ENCODE assay signal across 1 cellular context in genomic region chr7:44200699-44201461, GRCh38.
TF ChIP-seq lines count a peak whose summit lies in the region.

YKT6 (plus strand) TSS chr7:44200978; CDS start chr7:44201136, 158 bp downstream.

TF ChIP-seq in GM12878, 131 proteins besides CTCF, POLR2A, EP300 and RAD21 (continued from another document and continues in another):
- TF ChIP-seq PBX3 (IDR thresholded peaks at IDR 0.05; ENCODE audit: insufficient replicate concordance, low read depth, low read length) (no peak), SPI1 (IDR thresholded peaks at IDR 0.05; ENCODE audit: borderline replicate concordance, insufficient read depth, low read depth, low read length) (peak; percentile 49; the same call in 1 of the 2 replicates), PKNOX1 (IDR thresholded peaks at IDR 0.05) (peak; percentile 41), POU2F2 (IDR thresholded peaks at IDR 0.05; ENCODE audit: borderline replicate concordance, low read depth, low read length) (peak; percentile 55; the same call in 1 of the 3 replicates), RB1 (IDR thresholded peaks at IDR 0.05; ENCODE audit: borderline replicate concordance) (no peak), RAD51 (IDR thresholded peaks at IDR 0.05) (no peak), CBX5 (IDR thresholded peaks at IDR 0.05; ENCODE audit: low read depth) (no peak), SRF (IDR thresholded peaks at IDR 0.05; ENCODE audit: low read depth in 2 of 2, low read length in 2 of 2) (peak in 1 of 2 experiments; percentile 63; a peak in 1 of 4 replicates), IKZF1 (conservative IDR thresholded peaks at IDR 0.05) (peak; percentile 76), FOXM1 (IDR thresholded peaks at IDR 0.05; ENCODE audit: low read depth, low read length) (no peak), ETV6 (conservative IDR thresholded peaks at IDR 0.05 in 1 of 2, IDR thresholded peaks at IDR 0.05 in 1 of 2; ENCODE audit: borderline replicate concordance in 1 of 2, low read depth in 1 of 2) (no peak), MTA3 (IDR thresholded peaks at IDR 0.05; ENCODE audit: borderline replicate concordance, low read length) (no peak), TCF7 (IDR thresholded peaks at IDR 0.05; ENCODE audit: borderline replicate concordance) (no peak), ZSCAN29 (IDR thresholded peaks at IDR 0.05) (no peak), FOS (IDR thresholded peaks at IDR 0.05; ENCODE audit: borderline replicate concordance, extremely low read depth, insufficient read length) (no peak), PRDM15 (CRISPR knock-in tag; IDR thresholded peaks at IDR 0.05) (no peak), RELA (IDR thresholded peaks at IDR 0.05; ENCODE audit: borderline replicate concordance, partially characterized antibody) (no peak), JUNB (IDR thresholded peaks at IDR 0.05) (no peak), HDGF (IDR thresholded peaks at IDR 0.05) (0 out of 2 replicates have a peak, but pooled peaks have one; percentile 50), CREB1 (IDR thresholded peaks at IDR 0.05; ENCODE audit: low read depth) (peak; percentile 78), KLF5 (IDR thresholded peaks at IDR 0.05; ENCODE audit: partially characterized antibody) (peak; percentile 46), SREBF1 (IDR thresholded peaks at IDR 0.05; ENCODE audit: low read length) (peak; percentile 72), EED (IDR thresholded peaks at IDR 0.05; ENCODE audit: low read depth) (no peak), MEF2A (IDR thresholded peaks at IDR 0.05; ENCODE audit: insufficient read depth, low read depth, low read length) (no peak), SMAD1 (IDR thresholded peaks at IDR 0.05; ENCODE audit: low read depth, partially characterized antibody) (no peak), E2F4 (IDR thresholded peaks at IDR 0.05; ENCODE audit: low read depth, low read length) (no peak), FOXK2 (IDR thresholded peaks at IDR 0.05) (no peak), CBFB (IDR thresholded peaks at IDR 0.05; ENCODE audit: low read depth) (no peak), PML (IDR thresholded peaks at IDR 0.05; ENCODE audit: low read length) (peak; percentile 82; the same call in 1 of the 2 replicates), SIX5 (IDR thresholded peaks at IDR 0.05; ENCODE audit: low read depth, low read length, severe bottlenecking) (peak; percentile 51), NFIC (IDR thresholded peaks at IDR 0.05; ENCODE audit: low read depth, low read length) (no peak), STAT3 (IDR thresholded peaks at IDR 0.05; ENCODE audit: low read depth, low read length) (no peak), TCF3 (IDR thresholded peaks at IDR 0.05; ENCODE audit: borderline replicate concordance, insufficient read depth, low read depth, low read length) (peak; percentile 76), YBX1 (IDR thresholded peaks at IDR 0.05) (no peak), IRF3 (IDR thresholded peaks at IDR 0.05) (no peak)
- TF ChIP-seq, protein P1, sequence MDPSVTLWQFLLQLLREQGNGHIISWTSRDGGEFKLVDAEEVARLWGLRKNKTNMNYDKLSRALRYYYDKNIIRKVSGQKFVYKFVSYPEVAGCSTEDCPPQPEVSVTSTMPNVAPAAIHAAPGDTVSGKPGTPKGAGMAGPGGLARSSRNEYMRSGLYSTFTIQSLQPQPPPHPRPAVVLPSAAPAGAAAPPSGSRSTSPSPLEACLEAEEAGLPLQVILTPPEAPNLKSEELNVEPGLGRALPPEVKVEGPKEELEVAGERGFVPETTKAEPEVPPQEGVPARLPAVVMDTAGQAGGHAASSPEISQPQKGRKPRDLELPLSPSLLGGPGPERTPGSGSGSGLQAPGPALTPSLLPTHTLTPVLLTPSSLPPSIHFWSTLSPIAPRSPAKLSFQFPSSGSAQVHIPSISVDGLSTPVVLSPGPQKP (IDR thresholded peaks at IDR 0.05; ENCODE audit: low read depth, low read length): peak; percentile 93
- TF ChIP-seq, protein P2, sequence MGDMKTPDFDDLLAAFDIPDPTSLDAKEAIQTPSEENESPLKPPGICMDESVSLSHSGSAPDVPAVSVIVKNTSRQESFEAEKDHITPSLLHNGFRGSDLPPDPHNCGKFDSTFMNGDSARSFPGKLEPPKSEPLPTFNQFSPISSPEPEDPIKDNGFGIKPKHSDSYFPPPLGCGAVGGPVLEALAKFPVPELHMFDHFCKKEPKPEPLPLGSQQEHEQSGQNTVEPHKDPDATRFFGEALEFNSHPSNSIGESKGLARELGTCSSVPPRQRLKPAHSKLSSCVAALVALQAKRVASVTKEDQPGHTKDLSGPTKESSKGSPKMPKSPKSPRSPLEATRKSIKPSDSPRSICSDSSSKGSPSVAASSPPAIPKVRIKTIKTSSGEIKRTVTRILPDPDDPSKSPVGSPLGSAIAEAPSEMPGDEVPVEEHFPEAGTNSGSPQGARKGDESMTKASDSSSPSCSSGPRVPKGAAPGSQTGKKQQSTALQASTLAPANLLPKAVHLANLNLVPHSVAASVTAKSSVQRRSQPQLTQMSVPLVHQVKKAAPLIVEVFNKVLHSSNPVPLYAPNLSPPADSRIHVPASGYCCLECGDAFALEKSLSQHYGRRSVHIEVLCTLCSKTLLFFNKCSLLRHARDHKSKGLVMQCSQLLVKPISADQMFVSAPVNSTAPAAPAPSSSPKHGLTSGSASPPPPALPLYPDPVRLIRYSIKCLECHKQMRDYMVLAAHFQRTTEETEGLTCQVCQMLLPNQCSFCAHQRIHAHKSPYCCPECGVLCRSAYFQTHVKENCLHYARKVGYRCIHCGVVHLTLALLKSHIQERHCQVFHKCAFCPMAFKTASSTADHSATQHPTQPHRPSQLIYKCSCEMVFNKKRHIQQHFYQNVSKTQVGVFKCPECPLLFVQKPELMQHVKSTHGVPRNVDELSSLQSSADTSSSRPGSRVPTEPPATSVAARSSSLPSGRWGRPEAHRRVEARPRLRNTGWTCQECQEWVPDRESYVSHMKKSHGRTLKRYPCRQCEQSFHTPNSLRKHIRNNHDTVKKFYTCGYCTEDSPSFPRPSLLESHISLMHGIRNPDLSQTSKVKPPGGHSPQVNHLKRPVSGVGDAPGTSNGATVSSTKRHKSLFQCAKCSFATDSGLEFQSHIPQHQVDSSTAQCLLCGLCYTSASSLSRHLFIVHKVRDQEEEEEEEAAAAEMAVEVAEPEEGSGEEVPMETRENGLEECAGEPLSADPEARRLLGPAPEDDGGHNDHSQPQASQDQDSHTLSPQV (IDR thresholded peaks at IDR 0.05): no peak
- TF ChIP-seq, protein P3, sequence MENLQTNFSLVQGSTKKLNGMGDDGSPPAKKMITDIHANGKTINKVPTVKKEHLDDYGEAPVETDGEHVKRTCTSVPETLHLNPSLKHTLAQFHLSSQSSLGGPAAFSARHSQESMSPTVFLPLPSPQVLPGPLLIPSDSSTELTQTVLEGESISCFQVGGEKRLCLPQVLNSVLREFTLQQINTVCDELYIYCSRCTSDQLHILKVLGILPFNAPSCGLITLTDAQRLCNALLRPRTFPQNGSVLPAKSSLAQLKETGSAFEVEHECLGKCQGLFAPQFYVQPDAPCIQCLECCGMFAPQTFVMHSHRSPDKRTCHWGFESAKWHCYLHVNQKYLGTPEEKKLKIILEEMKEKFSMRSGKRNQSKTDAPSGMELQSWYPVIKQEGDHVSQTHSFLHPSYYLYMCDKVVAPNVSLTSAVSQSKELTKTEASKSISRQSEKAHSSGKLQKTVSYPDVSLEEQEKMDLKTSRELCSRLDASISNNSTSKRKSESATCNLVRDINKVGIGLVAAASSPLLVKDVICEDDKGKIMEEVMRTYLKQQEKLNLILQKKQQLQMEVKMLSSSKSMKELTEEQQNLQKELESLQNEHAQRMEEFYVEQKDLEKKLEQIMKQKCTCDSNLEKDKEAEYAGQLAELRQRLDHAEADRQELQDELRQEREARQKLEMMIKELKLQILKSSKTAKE (IDR thresholded peaks at IDR 0.05; ENCODE audit: low read depth, poor library complexity, severe bottlenecking): no peak
- TF ChIP-seq, protein P4, sequence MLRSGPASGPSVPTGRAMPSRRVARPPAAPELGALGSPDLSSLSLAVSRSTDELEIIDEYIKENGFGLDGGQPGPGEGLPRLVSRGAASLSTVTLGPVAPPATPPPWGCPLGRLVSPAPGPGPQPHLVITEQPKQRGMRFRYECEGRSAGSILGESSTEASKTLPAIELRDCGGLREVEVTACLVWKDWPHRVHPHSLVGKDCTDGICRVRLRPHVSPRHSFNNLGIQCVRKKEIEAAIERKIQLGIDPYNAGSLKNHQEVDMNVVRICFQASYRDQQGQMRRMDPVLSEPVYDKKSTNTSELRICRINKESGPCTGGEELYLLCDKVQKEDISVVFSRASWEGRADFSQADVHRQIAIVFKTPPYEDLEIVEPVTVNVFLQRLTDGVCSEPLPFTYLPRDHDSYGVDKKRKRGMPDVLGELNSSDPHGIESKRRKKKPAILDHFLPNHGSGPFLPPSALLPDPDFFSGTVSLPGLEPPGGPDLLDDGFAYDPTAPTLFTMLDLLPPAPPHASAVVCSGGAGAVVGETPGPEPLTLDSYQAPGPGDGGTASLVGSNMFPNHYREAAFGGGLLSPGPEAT (IDR thresholded peaks at IDR 0.05; ENCODE audit: low read depth): no peak
